Comparison of ENCODE assay signal across 14 cellular contexts in genomic region chr2:105575626-105576025, GRCh38.
A peak's percentile ranks its signal among the peaks of the same experiment; 100 is the strongest.
DNase-seq lines count a peak whose midpoint lies in the region; ATAC-seq, FAIRE-seq and TF ChIP-seq lines count a peak whose summit lies in the region.
"Had no signal": no experiment of that assay in that cellular context is flagged by ENCODE, and none has a peak within 500 bp of the region (broad histone marks: within the 10 kb centered on the region; RNA-seq: fewer than 3 reads in every experiment).

No MANE protein-coding gene starts in this region.

- POLR2A ChIA-PET in AG04450 (lab: Yijun Ruan, JAX) (no interaction called here), IMR-90 (lab: Charles Lee; ENCODE audit: unreplicated experiment) (no interaction called here)

- H3K36me3 ChIP-seq in IMR-90 (ENCODE audit: control insufficient read depth, insufficient read depth, low read length): no peaks in the 10 kb centered on the region
- H3K36me3 ChIP-seq in astrocyte (ENCODE audit: insufficient read depth, low read length): no peaks in the 10 kb centered on the region
- no peaks in the 10 kb centered on the region for H3K36me3 ChIP-seq in mucosa of stomach (ENCODE audit: control insufficient read depth, insufficient read depth, low read length)
- H3K36me3 ChIP-seq: BLaER1, gastrocnemius medialis, pancreas, tibial nerve had no signal

- H4K91ac ChIP-seq in IMR-90 (ENCODE audit: insufficient read depth, low read depth, low read length): no peak overlapping the region

- H3K27me3 Mint-ChIP-seq in astrocyte (ENCODE audit: low read depth, unreplicated experiment) (peaks cover 24% of the 10 kb centered on the region), chondrocyte (ENCODE audit: low read depth) (no peaks in the 10 kb centered on the region)
- peaks cover 9% of the 10 kb centered on the region for H3K27me3 Mint-ChIP-seq in T-helper 2 cell treated with Interferon-gamma antibody and Interleukin-4, amounts not matched to agents 5 μg/mL and 100 μg/mL, for 36 hours (ENCODE audit: low read depth)
- H3K27me3 Mint-ChIP-seq: activated T-cell treated with anti-CD3 and anti-CD28 coated beads, Interleukin-2, amount 50 U/mL, for 24 hours had no signal

- H3K79me2 ChIP-seq in astrocyte (ENCODE audit: insufficient read depth, low read length): no peaks in the 10 kb centered on the region

- H3K4me2 ChIP-seq in IMR-90 (ENCODE audit: low read depth, low read length) (peak overlapping the region; percentile 82), astrocyte (ENCODE audit: low read length) (peak overlapping the region; percentile 3)
- H3K4me2 ChIP-seq: BLaER1 had no signal

- dilution Hi-C loops in IMR-90 (cut with HindIII; ENCODE audit: low sequenced_read_pairs, unreplicated experiment): no loop called here

- H3K4me3 Mint-ChIP-seq in astrocyte (ENCODE audit: unreplicated experiment) (no peak overlapping the region), chondrocyte (ENCODE audit: unreplicated experiment) (no peak overlapping the region)
- H3K4me3 Mint-ChIP-seq in T-helper 2 cell treated with Interferon-gamma antibody and Interleukin-4, amounts not matched to agents 5 μg/mL and 100 μg/mL, for 36 hours: no peak overlapping the region
- H3K4me3 Mint-ChIP-seq: activated T-cell treated with anti-CD3 and anti-CD28 coated beads, Interleukin-2, amount 50 U/mL, for 24 hours had no signal

- TF ChIP-seq RAD21 in IMR-90 (IDR thresholded peaks at IDR 0.05; ENCODE audit: low read length): no peak

- H4K8ac ChIP-seq in IMR-90 (ENCODE audit: low read depth in 2 of 2, low read length in 2 of 2): no peak overlapping the region

- H3K4ac ChIP-seq in IMR-90 (ENCODE audit: low read depth, low read length): no peak overlapping the region

- TF ChIP-seq CTCF in AG04450 (IDR thresholded peaks at IDR 0.05; ENCODE audit: low read depth, low read length) (no peak), IMR-90 (conservative IDR thresholded peaks at IDR 0.05; ENCODE audit: low read depth, low read length) (no peak), astrocyte (IDR thresholded peaks at IDR 0.05; ENCODE audit: insufficient read depth, low read depth, low read length) (no peak), chondrocyte (IDR thresholded peaks at IDR 0.05) (no peak)

- H2BK120ac ChIP-seq in IMR-90 (ENCODE audit: low read depth, low read length): no peak overlapping the region

- H4K5ac ChIP-seq in IMR-90 (ENCODE audit: low read depth, low read length): no peak overlapping the region

- ATAC-seq in IMR-90 (ENCODE audit: low read depth) (peak; percentile 21; the same call in 1 of the 2 replicates), HG03025 (IDR thresholded peaks at IDR 0.05; ENCODE audit: low FRiP score, unreplicated experiment) (no peak), HG03175 (IDR thresholded peaks at IDR 0.05; ENCODE audit: unreplicated experiment) (no peak)

- intact Hi-C loops in IMR-90 (cut with micrococcal nuclease): loop anchor here (2.0 to 10.0 kb wide), 3 partner anchors 169 to 619 kb away; partner anchors contain the start of genes NCK2 and UXS1

- H3K4me3 ChIP-seq in AG04450 (ENCODE audit: low read depth, low read length): peak overlapping the region; percentile 29; the same call in 1 of the 2 replicates
- peak overlapping the region; percentile 16; the same call in 1 of the 2 replicates for H3K4me3 ChIP-seq in IMR-90 (ENCODE audit: insufficient read depth, low read depth, low read length)
- H3K4me3 ChIP-seq in astrocyte (ENCODE audit: insufficient read depth, low read depth, low read length): no peak overlapping the region
- no peak overlapping the region for H3K4me3 ChIP-seq in mucosa of stomach (ENCODE audit: low read length)
- H3K4me3 ChIP-seq: BLaER1, gastrocnemius medialis, GM12878, pancreas, tibial nerve had no signal

- no peak overlapping the region for H2BK15ac ChIP-seq in IMR-90 (ENCODE audit: low read depth, low read length)

- no peak overlapping the region for H3K27ac ChIP-seq in AG04450 (ENCODE audit: low read depth, low read length)
- no peak overlapping the region for H3K27ac ChIP-seq in IMR-90 (ENCODE audit: insufficient read depth, low read length)
- no peak overlapping the region for H3K27ac ChIP-seq in astrocyte (ENCODE audit: low read depth, low read length)
- H3K27ac ChIP-seq: BLaER1, gastrocnemius medialis, tibial nerve had no signal

- DNase-seq in AG04450 (ENCODE audit: low read depth, low spot score) (no peak), IMR-90 (no peak), astrocyte (ENCODE audit: low read depth) (no peak), chondrocyte (ENCODE audit: low spot score) (no peak)
- DNase-seq in T-helper 2 cell treated with Interferon-gamma antibody and Interleukin-4, amounts not matched to agents 5 μg/mL and 100 μg/mL, for 36 hours (ENCODE audit: low spot score): no peak
- DNase-seq: gastrocnemius medialis, pancreas had no signal

- no peaks in the 10 kb centered on the region for H3K79me1 ChIP-seq in IMR-90 (ENCODE audit: low read depth in 1 of 2, low read length in 2 of 2)

- H3K27ac Mint-ChIP-seq in astrocyte (ENCODE audit: unreplicated experiment) (no peak overlapping the region), chondrocyte (ENCODE audit: unreplicated experiment) (no peak overlapping the region)
- H3K27ac Mint-ChIP-seq in T-helper 2 cell treated with Interferon-gamma antibody and Interleukin-4, amounts not matched to agents 5 μg/mL and 100 μg/mL, for 36 hours: no peak overlapping the region

- CTCF ChIA-PET in AG04450 (lab: Charles Lee) (interaction anchor here (1.1 to 1.3 kb wide), 2 partner anchors 31 to 379 kb away, joined by 3 read pairs; no protein-coding TSS in a partner anchor), IMR-90 (lab: Yijun Ruan, JAX) (interaction anchor here (0.6 to 1.4 kb wide), 3 partner anchors 17 to 510 kb away, joined by 3 to 5 read pairs (median 4); no protein-coding TSS in a partner anchor)

- in situ Hi-C loops in IMR-90 (cut with MboI; ENCODE audit: low sequenced_read_pairs): no loop called here

- TF ChIP-seq POLR2A in IMR-90 (IDR thresholded peaks at IDR 0.05; ENCODE audit: low read depth, low read length): no peak

- H3K9me3 Mint-ChIP-seq in astrocyte (ENCODE audit: unreplicated experiment): peaks cover 3% of the 10 kb centered on the region
- no peaks in the 10 kb centered on the region for H3K9me3 Mint-ChIP-seq in T-helper 2 cell treated with Interferon-gamma antibody and Interleukin-4, amounts not matched to agents 5 μg/mL and 100 μg/mL, for 36 hours
- H3K9me3 Mint-ChIP-seq in chondrocyte (ENCODE audit: low read depth): no peaks in the 10 kb centered on the region
- H3K9me3 Mint-ChIP-seq: activated T-cell treated with anti-CD3 and anti-CD28 coated beads, Interleukin-2, amount 50 U/mL, for 24 hours had no signal

- no peak overlapping the region for H3K56ac ChIP-seq in IMR-90 (ENCODE audit: extremely low read depth, insufficient read depth, low read length)

- H2BK20ac ChIP-seq in IMR-90 (ENCODE audit: low read depth, low read length): no peak overlapping the region

- no peak overlapping the region for H3K23ac ChIP-seq in IMR-90 (ENCODE audit: low read depth, low read length)

- H2BK5ac ChIP-seq in IMR-90 (ENCODE audit: low read depth, low read length, poor library complexity, severe bottlenecking): no peak overlapping the region

- no peak overlapping the region for H3K18ac ChIP-seq in IMR-90 (ENCODE audit: low read depth, low read length)

- H3K9me1 ChIP-seq in IMR-90 (ENCODE audit: insufficient read depth, low read length): no peaks in the 10 kb centered on the region; the same call in 1 of the 2 replicates

- H3K4me1 ChIP-seq in IMR-90 (ENCODE audit: control insufficient read depth, insufficient read depth, low read length): peaks cover 4% of the 10 kb centered on the region; the same call in 1 of the 2 replicates
- H3K4me1 ChIP-seq in astrocyte (ENCODE audit: insufficient read depth, low read length): peaks cover 4% of the 10 kb centered on the region
- peaks cover 37% of the 10 kb centered on the region for H3K4me1 ChIP-seq in mucosa of stomach (ENCODE audit: control insufficient read depth, insufficient read depth, low read length)
- H3K4me1 ChIP-seq: gastrocnemius medialis, pancreas had no signal

- BruUV-seq in IMR-90 (replicated peaks; lab: Mats Ljungman, UMichigan): no TSS peak

- H3K14ac ChIP-seq in IMR-90 (replicated peaks; ENCODE audit: low read depth, low read length): no peak overlapping the region

- peaks cover 22% of the 10 kb centered on the region for H3K27me3 ChIP-seq in AG04450 (ENCODE audit: control insufficient read depth, insufficient read depth, low read length)
- peaks cover 24% of the 10 kb centered on the region for H3K27me3 ChIP-seq in IMR-90 (ENCODE audit: control insufficient read depth, insufficient read depth, low read length)
- H3K27me3 ChIP-seq in astrocyte (ENCODE audit: insufficient read depth, low read length): peaks cover 18% of the 10 kb centered on the region
- no peaks in the 10 kb centered on the region for H3K27me3 ChIP-seq in mucosa of stomach (ENCODE audit: control insufficient read depth, insufficient read depth, low read length)
- H3K27me3 ChIP-seq: BLaER1, gastrocnemius medialis, pancreas, tibial nerve had no signal

- H3K4me1 Mint-ChIP-seq in astrocyte (ENCODE audit: low read depth, unreplicated experiment): peaks cover 9% of the 10 kb centered on the region
- H3K4me1 Mint-ChIP-seq in T-helper 2 cell treated with Interferon-gamma antibody and Interleukin-4, amounts not matched to agents 5 μg/mL and 100 μg/mL, for 36 hours (ENCODE audit: low read depth): peaks cover 14% of the 10 kb centered on the region
- H3K4me1 Mint-ChIP-seq in chondrocyte (ENCODE audit: low read depth): peaks cover 18% of the 10 kb centered on the region

- WGBS in IMR-90 (ENCODE audit: extremely low coverage in 2 of 2, insufficient read length in 1 of 2), 2 experiments: no CpG with 5 or more reads among the region's 6 CpGs

- no peak overlapping the region for H2AK9ac ChIP-seq in IMR-90 (replicated peaks; ENCODE audit: low read depth, low read length, poor library complexity)

- no peak overlapping the region for H2AFZ ChIP-seq in IMR-90 (replicated peaks; ENCODE audit: low read length, poor library complexity)
- H2AFZ ChIP-seq in astrocyte (ENCODE audit: low read depth, low read length): no peak overlapping the region

- H3K9ac ChIP-seq in IMR-90 (ENCODE audit: low read depth, low read length) (peak overlapping the region; percentile 50; the same call in 1 of the 2 replicates), astrocyte (ENCODE audit: low read length) (no peak overlapping the region), mucosa of stomach (ENCODE audit: low read length) (peak overlapping the region; percentile 55)
- H3K9ac ChIP-seq: BLaER1 had no signal

- FAIRE-seq in astrocyte (lab: Jason Lieb, UNC): no peak
- FAIRE-seq: GM12878, pancreas had no signal

- H3K9me3 ChIP-seq in AG04450 (ENCODE audit: control insufficient read depth, insufficient read depth, low read length) (no peaks in the 10 kb centered on the region), IMR-90 (ENCODE audit: control insufficient read depth, insufficient read depth, low read length) (no peaks in the 10 kb centered on the region), astrocyte (ENCODE audit: insufficient read depth, low read depth, low read length) (no peaks in the 10 kb centered on the region), mucosa of stomach (ENCODE audit: control insufficient read depth, low read length) (no peaks in the 10 kb centered on the region)
- H3K9me3 ChIP-seq: BLaER1, gastrocnemius medialis, pancreas, tibial nerve had no signal

- H2AK5ac ChIP-seq in IMR-90 (ENCODE audit: low read depth, low read length): no peak overlapping the region

- H3K36me3 Mint-ChIP-seq in astrocyte (ENCODE audit: low read depth, unreplicated experiment) (no peaks in the 10 kb centered on the region), chondrocyte (ENCODE audit: low read depth) (no peaks in the 10 kb centered on the region)
- H3K36me3 Mint-ChIP-seq in T-helper 2 cell treated with Interferon-gamma antibody and Interleukin-4, amounts not matched to agents 5 μg/mL and 100 μg/mL, for 36 hours (ENCODE audit: low read depth): no peaks in the 10 kb centered on the region

- H4K20me1 ChIP-seq in IMR-90 (ENCODE audit: insufficient read depth, low read length): no peaks in the 10 kb centered on the region
- H4K20me1 ChIP-seq in astrocyte (ENCODE audit: insufficient read depth, low read length): no peaks in the 10 kb centered on the region
- H4K20me1 ChIP-seq: BLaER1 had no signal

Comparison
In these comparisons a context has a peak if more than half of its experiments do, and no peak if none do; other contexts are left out.
1. H3K4me3 ChIP-seq: peak in AG04450 (single experiment) and IMR-90 (single experiment); none in astrocyte (single experiment) and mucosa of stomach (single experiment).